ENCODE assay signal across 22 cellular contexts in the genomic region with DNA sequence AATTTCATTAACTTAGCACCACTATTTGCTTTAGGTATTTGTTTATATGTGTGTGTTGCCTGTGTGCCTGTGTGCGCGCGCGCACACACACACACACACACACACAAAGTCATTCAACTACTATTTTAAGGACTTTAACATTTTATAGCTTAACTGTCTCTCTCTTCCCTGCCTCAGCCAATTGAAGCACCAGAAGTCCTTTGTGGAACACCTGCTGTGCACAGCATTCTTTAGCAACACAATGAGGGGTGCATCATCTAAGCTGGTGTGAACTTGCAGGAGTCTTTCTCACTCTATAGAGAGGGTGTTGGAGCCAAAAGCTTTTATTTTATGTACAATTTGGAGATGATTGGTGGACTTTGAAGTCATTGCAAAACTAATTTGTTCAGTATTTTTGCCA. TPM values are rescaled to one million over a fixed set of nuclear protein-coding genes. Genes with fewer than 3 reads are reported as not detected.
DNase-seq lines count a peak whose midpoint lies in the region; TF ChIP-seq lines count a peak whose summit lies in the region.
"Had no signal": no experiment of that assay in that cellular context is flagged by ENCODE, and none has a peak within 500 bp of the region (broad histone marks: within the 10 kb centered on the region; RNA-seq: fewer than 3 reads in every experiment).

No MANE protein-coding gene starts in this region.

- no peak overlapping the region for H2BK120ac ChIP-seq in neuronal stem cell (ENCODE audit: low read depth, low read length)

- H3K27me3 ChIP-seq in iPS-18a (ENCODE audit: control insufficient read depth, insufficient read depth, low read length) = no peaks in the 10 kb centered on the region
- H3K27me3 ChIP-seq in neuronal stem cell (ENCODE audit: control insufficient read depth in 3 of 3, insufficient read depth in 3 of 3, low read depth in 1 of 3, low read length in 3 of 3) = no peaks in the 10 kb centered on the region
- H3K27me3 ChIP-seq in Caco-2 (replicated peaks; ENCODE audit: control insufficient read depth, insufficient read depth, low read length) = no peaks in the 10 kb centered on the region
- H3K27me3 ChIP-seq in brain microvascular endothelial cell (replicated peaks) = no peaks in the 10 kb centered on the region
- H3K27me3 ChIP-seq: BE2C, MG63 had no signal

- H3K4ac ChIP-seq in neuronal stem cell (ENCODE audit: low read length) = no peak overlapping the region

- H3K4me2 ChIP-seq in neuronal stem cell (ENCODE audit: insufficient read depth, low read length, poor library complexity, severe bottlenecking) = no peak overlapping the region

- no peak overlapping the region for H2AFZ ChIP-seq in neuronal stem cell (ENCODE audit: low read length)

- no peaks in the 10 kb centered on the region for H3K36me3 ChIP-seq in iPS-18a (ENCODE audit: control insufficient read depth, low read depth, low read length)
- H3K36me3 ChIP-seq in neuronal stem cell (replicated peaks in 1 of 2; ENCODE audit: control insufficient read depth in 2 of 2, insufficient read depth in 2 of 2, low read length in 2 of 2) = peaks cover 0 to 7% of the 10 kb centered on the region in 2 donors
- no peaks in the 10 kb centered on the region for H3K36me3 ChIP-seq in Caco-2 (ENCODE audit: control insufficient read depth, insufficient read depth, low read length)
- no peaks in the 10 kb centered on the region for H3K36me3 ChIP-seq in brain microvascular endothelial cell (replicated peaks)
- H3K36me3 ChIP-seq: BE2C, MG63 had no signal

- no peak overlapping the region for H2BK12ac ChIP-seq in neuronal stem cell (ENCODE audit: low read length)

- in situ Hi-C loops in brain microvascular endothelial cell (cut with HindIII; ENCODE audit: low pct_ligation_motif_present, low sequenced_read_pairs) = no loop called here

- H3K23ac ChIP-seq in neuronal stem cell (ENCODE audit: low read depth, low read length, poor library complexity) = no peak overlapping the region

- H3K9me3 ChIP-seq in iPS-18a (ENCODE audit: control insufficient read depth, low read depth, low read length) (no peaks in the 10 kb centered on the region), neuronal stem cell (replicated peaks in 1 of 2; ENCODE audit: control insufficient read depth in 2 of 2, insufficient read depth in 1 of 2, low read depth in 1 of 2, low read length in 2 of 2) (no peaks in the 10 kb centered on the region), Caco-2 (no peaks in the 10 kb centered on the region)
- H3K9me3 ChIP-seq: BE2C, MG63 had no signal

- no peaks in the 10 kb centered on the region for H3K79me1 ChIP-seq in neuronal stem cell (ENCODE audit: low read depth, low read length)

- no peaks in the 10 kb centered on the region for H3K9me3 Mint-ChIP-seq in Caco-2 (ENCODE audit: unreplicated experiment)

- no peak overlapping the region for H2BK5ac ChIP-seq in neuronal stem cell (ENCODE audit: low read length)

- CTCF ChIA-PET in Caco-2 (lab: Charles Lee) = no interaction called here

- H3K27ac ChIP-seq in iPS-18a (ENCODE audit: low read length) (no peak overlapping the region), neuronal stem cell (replicated peaks; ENCODE audit: low read length) (no peak overlapping the region), brain microvascular endothelial cell (no peak overlapping the region)
- H3K27ac ChIP-seq: SK-N-MC had no signal

- TF ChIP-seq CTCF in choroid plexus epithelial cell (conservative IDR thresholded peaks at IDR 0.05; ENCODE audit: low read depth, low read length) (no peak), Caco-2 (IDR thresholded peaks at IDR 0.05; ENCODE audit: insufficient read depth in 1 of 2, low read depth in 1 of 2, low read length in 1 of 2, severe bottlenecking in 1 of 2, unreplicated experiment in 1 of 2) (no peak), brain microvascular endothelial cell (IDR thresholded peaks at IDR 0.05; ENCODE audit: low read depth, low read length, missing control alignments) (no peak)

- POLR2A ChIA-PET in Caco-2 (lab: Charles Lee) = no interaction called here

- DNase-seq in NCI-H345 treated with DMSO at 0.1 percent for 48 hours (lab: John Stamatoyannopoulos, UW; ENCODE audit: unreplicated experiment) = peak; percentile 1
- DNase-seq in NCI-H345 (lab: John Stamatoyannopoulos, UW) = no peak
- peak; percentile 60 for DNase-seq in choroid plexus epithelial cell (ENCODE audit: low read depth)
- peak; percentile 63 for DNase-seq in neuronal stem cell (ENCODE audit: low spot score)
- DNase-seq in hepatic stellate cell (ENCODE audit: low spot score) = no peak
- no peak for DNase-seq in Caco-2
- DNase-seq in brain microvascular endothelial cell = no peak
- DNase-seq: 8988T; BE2C; CD4-positive, CD25-positive, alpha-beta regulatory T cell; COR-L47; GDM1; MG63; NCI-H1048; NCI-H1436; NCI-H1930; NCI-H2171; NCI-H774; SHP77 had no signal

- H4K91ac ChIP-seq in neuronal stem cell (ENCODE audit: low read depth, low read length, poor library complexity) = no peak overlapping the region

- no peak overlapping the region for H3K4me3 Mint-ChIP-seq in Caco-2 (ENCODE audit: unreplicated experiment)
- H3K4me3 Mint-ChIP-seq: CD4-positive, CD25-positive, alpha-beta regulatory T cell had no signal

- no CpG with 5 or more reads among the region's 4 CpGs for WGBS in neuronal stem cell (ENCODE audit: extremely low coverage in 2 of 2, insufficient read length in 2 of 2, insufficient replicate concordance in 1 of 2), 2 donors

- H3K36me3 Mint-ChIP-seq in Caco-2 (ENCODE audit: insufficient read depth, unreplicated experiment) = no peaks in the 10 kb centered on the region
- H3K36me3 Mint-ChIP-seq: CD4-positive, CD25-positive, alpha-beta regulatory T cell had no signal

- intact Hi-C loops in Caco-2 (cut with micrococcal nuclease; ENCODE audit: unreplicated experiment) = no loop called here

- H3K4me3 ChIP-seq in choroid plexus epithelial cell (ENCODE audit: low read depth, low read length) (no peak overlapping the region), iPS-18a (ENCODE audit: low read length) (peak overlapping the region; percentile 11), neuronal stem cell (ENCODE audit: low read length in 2 of 2) (no peak overlapping the region), Caco-2 (ENCODE audit: low read depth, low read length) (no peak overlapping the region), brain microvascular endothelial cell (ENCODE audit: low read depth, low read length) (no peak overlapping the region)
- H3K4me3 ChIP-seq: MG63, SK-N-MC had no signal

- H2BK15ac ChIP-seq in neuronal stem cell (ENCODE audit: low read length) = no peak overlapping the region

- H4K8ac ChIP-seq in neuronal stem cell (ENCODE audit: low read depth, low read length) = no peak overlapping the region

- no peak overlapping the region for H3K9ac ChIP-seq in iPS-18a (ENCODE audit: low read length)
- no peak overlapping the region for H3K9ac ChIP-seq in neuronal stem cell (ENCODE audit: low read depth, low read length, poor library complexity)

- no TSS peak for BruUV-seq in Caco-2 (replicated peaks; lab: Mats Ljungman, UMichigan)

- no peak overlapping the region for H2AK5ac ChIP-seq in neuronal stem cell (ENCODE audit: low read depth, low read length)

- no peak overlapping the region for H3K27ac Mint-ChIP-seq in Caco-2 (ENCODE audit: unreplicated experiment)
- H3K27ac Mint-ChIP-seq: CD4-positive, CD25-positive, alpha-beta regulatory T cell had no signal

- no peak overlapping the region for H3K14ac ChIP-seq in neuronal stem cell (ENCODE audit: low read length)

- H3K18ac ChIP-seq in neuronal stem cell (ENCODE audit: low read length) = no peak overlapping the region

- peaks cover 32% of the 10 kb centered on the region for H3K4me1 ChIP-seq in iPS-18a (ENCODE audit: control insufficient read depth, low read depth, low read length)
- H3K4me1 ChIP-seq in neuronal stem cell (ENCODE audit: control insufficient read depth in 2 of 2, insufficient read depth in 1 of 2, low read depth in 1 of 2, low read length in 2 of 2) = peaks cover 4 to 27% of the 10 kb centered on the region in 2 donors
- H3K4me1 ChIP-seq in Caco-2 = no peaks in the 10 kb centered on the region
- H3K4me1 ChIP-seq: BE2C had no signal

- H3K4me1 Mint-ChIP-seq in Caco-2 (ENCODE audit: low read depth, unreplicated experiment) = no peaks in the 10 kb centered on the region
- H3K4me1 Mint-ChIP-seq: CD4-positive, CD25-positive, alpha-beta regulatory T cell had no signal

- no peaks in the 10 kb centered on the region for H3K27me3 Mint-ChIP-seq in Caco-2 (ENCODE audit: insufficient read depth, unreplicated experiment)
- H3K27me3 Mint-ChIP-seq: CD4-positive, CD25-positive, alpha-beta regulatory T cell had no signal

RNA-seq across cellular contexts. Expression of gene SLIT2, which starts 31.3 kb away (rescaled TPM):
- polyA plus RNA-seq in neuronal stem cell (2013, experiment 1 of 2) = 0.73 TPM
- polyA plus RNA-seq in neuronal stem cell (2013, experiment 2 of 2) = 0.82 TPM
- 0.68 and 0.72 TPM in 2 replicates for total RNA-seq in Caco-2 (2022)
- total RNA-seq: CD4-positive, CD25-positive, alpha-beta regulatory T cell; NCI-H460 had no signal
- polyA plus RNA-seq: CD4-positive, CD25-positive, alpha-beta regulatory T cell had no signal

Comparison
In these comparisons a context has a peak if more than half of its experiments do, and no peak if none do; other contexts are left out.
1. DNase-seq: peak in NCI-H345 treated with DMSO at 0.1 percent for 48 hours (single experiment), choroid plexus epithelial cell (single experiment) and neuronal stem cell (single experiment); none in NCI-H345 (single experiment), hepatic stellate cell (single experiment), Caco-2 (0 of 2) and brain microvascular endothelial cell (single experiment).